Comparison of ENCODE assay signal across 1 cellular context in the genomic region with DNA sequence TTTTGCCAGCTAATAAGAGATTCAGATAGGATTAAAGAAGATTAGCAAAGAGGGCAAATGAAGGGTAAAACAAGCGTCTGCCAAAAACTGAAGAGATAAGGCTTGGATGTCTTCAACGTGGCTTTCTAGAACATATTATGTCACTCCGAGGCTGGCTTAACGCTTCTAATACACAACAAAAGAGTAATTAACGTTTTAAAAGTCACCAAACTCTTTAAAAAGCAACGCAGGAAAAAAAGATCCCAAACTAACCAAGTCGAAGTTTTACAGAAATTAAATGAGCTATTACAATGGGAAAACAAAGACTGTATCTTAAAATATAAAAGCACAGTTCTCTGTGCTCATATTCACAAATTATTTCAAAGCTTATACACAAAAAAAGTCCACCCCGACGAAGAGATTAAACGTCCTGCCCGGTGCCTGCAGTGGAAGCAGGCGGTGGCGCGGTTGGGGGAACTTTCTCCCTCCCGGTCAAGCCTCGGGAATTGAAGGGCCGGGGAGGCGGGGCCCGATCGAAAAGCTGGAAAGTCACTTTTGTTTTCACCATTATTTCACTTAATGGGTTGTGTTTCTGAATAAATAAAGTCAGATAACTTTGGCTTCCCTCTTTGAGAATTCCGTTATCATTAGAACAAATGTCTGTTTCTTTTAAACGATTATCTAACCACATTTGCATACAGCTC.
TF ChIP-seq lines count a peak whose summit lies in the region.

No MANE protein-coding gene starts in this region.

TF ChIP-seq in HCT116, 20 proteins besides CTCF, POLR2A, EP300 and RAD21:
- TF ChIP-seq, protein P1, sequence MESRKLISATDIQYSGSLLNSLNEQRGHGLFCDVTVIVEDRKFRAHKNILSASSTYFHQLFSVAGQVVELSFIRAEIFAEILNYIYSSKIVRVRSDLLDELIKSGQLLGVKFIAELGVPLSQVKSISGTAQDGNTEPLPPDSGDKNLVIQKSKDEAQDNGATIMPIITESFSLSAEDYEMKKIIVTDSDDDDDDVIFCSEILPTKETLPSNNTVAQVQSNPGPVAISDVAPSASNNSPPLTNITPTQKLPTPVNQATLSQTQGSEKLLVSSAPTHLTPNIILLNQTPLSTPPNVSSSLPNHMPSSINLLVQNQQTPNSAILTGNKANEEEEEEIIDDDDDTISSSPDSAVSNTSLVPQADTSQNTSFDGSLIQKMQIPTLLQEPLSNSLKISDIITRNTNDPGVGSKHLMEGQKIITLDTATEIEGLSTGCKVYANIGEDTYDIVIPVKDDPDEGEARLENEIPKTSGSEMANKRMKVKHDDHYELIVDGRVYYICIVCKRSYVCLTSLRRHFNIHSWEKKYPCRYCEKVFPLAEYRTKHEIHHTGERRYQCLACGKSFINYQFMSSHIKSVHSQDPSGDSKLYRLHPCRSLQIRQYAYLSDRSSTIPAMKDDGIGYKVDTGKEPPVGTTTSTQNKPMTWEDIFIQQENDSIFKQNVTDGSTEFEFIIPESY (IDR thresholded peaks at IDR 0.05; ENCODE audit: extremely low read depth, insufficient replicate concordance, low read length), result no peak
- no peak for TF ChIP-seq SP1 (IDR thresholded peaks at IDR 0.05; ENCODE audit: low read depth)
- TF ChIP-seq CEBPB (IDR thresholded peaks at IDR 0.05; ENCODE audit: low read depth), result no peak
- TF ChIP-seq POLR2AphosphoS5 (IDR thresholded peaks at IDR 0.05; ENCODE audit: low read depth, low read length), result no peak
- TF ChIP-seq CBX3 (IDR thresholded peaks at IDR 0.05; ENCODE audit: low read depth), result no peak
- TF ChIP-seq YY1 (IDR thresholded peaks at IDR 0.05; ENCODE audit: extremely low read depth, insufficient replicate concordance, low read depth, low read length), result no peak
- TF ChIP-seq, protein P2, sequence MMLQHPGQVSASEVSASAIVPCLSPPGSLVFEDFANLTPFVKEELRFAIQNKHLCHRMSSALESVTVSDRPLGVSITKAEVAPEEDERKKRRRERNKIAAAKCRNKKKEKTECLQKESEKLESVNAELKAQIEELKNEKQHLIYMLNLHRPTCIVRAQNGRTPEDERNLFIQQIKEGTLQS (IDR thresholded peaks at IDR 0.05), result no peak
